In genomic region chr5:951940-952596, GRCh38 we compare ENCODE assay signal across 16 cellular contexts. TPM values are rescaled to one million over a fixed set of nuclear protein-coding genes. Genes with fewer than 3 reads are reported as not detected.
DNase-seq lines count a peak whose midpoint lies in the region; ATAC-seq and TF ChIP-seq lines count a peak whose summit lies in the region.
"Had no signal": no experiment of that assay in that cellular context is flagged by ENCODE, and none has a peak within 500 bp of the region (broad histone marks: within the 10 kb centered on the region; RNA-seq: fewer than 3 reads in every experiment).

No MANE protein-coding gene starts in this region.

- no peaks in the 10 kb centered on the region for H4K20me1 ChIP-seq in H9 (ENCODE audit: control insufficient read depth, insufficient read depth, insufficient read length)

- no peak overlapping the region for H3K56ac ChIP-seq in H9 (ENCODE audit: insufficient read length, low read depth, low read length)

- no peak overlapping the region for H2BK20ac ChIP-seq in H9 (ENCODE audit: low read depth, low read length, poor library complexity, severe bottlenecking)

- H3K4me3 Mint-ChIP-seq in H9 = no peak overlapping the region
- H3K4me3 Mint-ChIP-seq: B cell; CD8-positive, alpha-beta T cell had no signal

- H3K4me1 ChIP-seq in right atrium auricular region (peaks cover 0 to 11% of the 10 kb centered on the region in 2 donors), neuronal stem cell (ENCODE audit: control insufficient read depth in 2 of 2, insufficient read depth in 1 of 2, low read depth in 1 of 2, low read length in 2 of 2) (peaks cover 8 to 11% of the 10 kb centered on the region in 2 donors), H9 (ENCODE audit: insufficient read depth, low read length) (no peaks in the 10 kb centered on the region)

- no peak overlapping the region for H3K27ac ChIP-seq in right atrium auricular region
- H3K27ac ChIP-seq in neuronal stem cell (replicated peaks; ENCODE audit: low read length) = no peak overlapping the region
- no peak overlapping the region for H3K27ac ChIP-seq in H9 (ENCODE audit: insufficient read length, low read depth, low read length)
- H3K27ac ChIP-seq: BLaER1 treated with 17β-estradiol and CSF1 and Interleukin-3, amounts not matched to agents 10 nM and 100 nM had no signal

- intact Hi-C loops in cardiac septum (cut with DNase I) = no loop called here

- H3K18ac ChIP-seq in neuronal stem cell (ENCODE audit: low read length) = peak overlapping the region; percentile 57
- no peak overlapping the region for H3K18ac ChIP-seq in H9 (ENCODE audit: insufficient read length, low read depth, low read length)

- no peak overlapping the region for H3K4me3 ChIP-seq in right atrium auricular region
- H3K4me3 ChIP-seq in neuronal stem cell (ENCODE audit: low read length in 2 of 2) = no peak overlapping the region
- H3K4me3 ChIP-seq: BLaER1 treated with 17β-estradiol and CSF1 and Interleukin-3, amounts not matched to agents 10 nM and 100 nM had no signal

- H4K91ac ChIP-seq in neuronal stem cell (ENCODE audit: low read depth, low read length, poor library complexity) (no peak overlapping the region), H9 (ENCODE audit: insufficient read length, low read depth, low read length) (no peak overlapping the region)

- no peaks in the 10 kb centered on the region for H3K36me3 ChIP-seq in right atrium auricular region
- no peaks in the 10 kb centered on the region for H3K36me3 ChIP-seq in neuronal stem cell (replicated peaks in 1 of 2; ENCODE audit: control insufficient read depth in 2 of 2, insufficient read depth in 2 of 2, low read length in 2 of 2)
- H3K36me3 ChIP-seq: BLaER1 treated with 17β-estradiol and CSF1 and Interleukin-3, amounts not matched to agents 10 nM and 100 nM had no signal

- H3K9ac ChIP-seq in neuronal stem cell (ENCODE audit: low read depth, low read length, poor library complexity) = no peak overlapping the region
- no peak overlapping the region for H3K9ac ChIP-seq in H9 (ENCODE audit: extremely low read depth, insufficient read length, low read length)
- H3K9ac ChIP-seq: BLaER1 treated with 17β-estradiol and CSF1 and Interleukin-3, amounts not matched to agents 10 nM and 100 nM had no signal

- H3K23ac ChIP-seq in neuronal stem cell (ENCODE audit: low read depth, low read length, poor library complexity) (peak overlapping the region; percentile 6), H9 (ENCODE audit: insufficient read length, low read depth, low read length) (no peak overlapping the region)

- H3K14ac ChIP-seq in neuronal stem cell (ENCODE audit: low read length) (peak overlapping the region; percentile 33), H9 (ENCODE audit: insufficient read depth, low read length) (no peak overlapping the region)

- no peaks in the 10 kb centered on the region for H3K79me2 ChIP-seq in H9 (ENCODE audit: insufficient read depth, low read length)

- no peak for ATAC-seq in HG03457 (IDR thresholded peaks at IDR 0.05; ENCODE audit: unreplicated experiment)
- ATAC-seq: CD8-positive, alpha-beta T cell had no signal

- peak; percentile 60 for DNase-seq in cardiac septum (ENCODE audit: low spot score)
- DNase-seq in right atrium auricular region (ENCODE audit: low spot score) = no peak
- peak; percentile 11 for DNase-seq in iPS-NIHi11 (ENCODE audit: low spot score)
- no peak for DNase-seq in neuronal stem cell (ENCODE audit: low spot score)
- no peak for DNase-seq in DMS53 treated with DMSO at 0.1 percent for 48 hours (lab: John Stamatoyannopoulos, UW; ENCODE audit: unreplicated experiment)
- no peak for DNase-seq in H9
- DNase-seq: Calu3; CD8-positive, alpha-beta T cell; DND-41; EL; GOT3; HCEC 1CT; KG1 had no signal

- no peak overlapping the region for H4K8ac ChIP-seq in neuronal stem cell (ENCODE audit: low read depth, low read length)
- H4K8ac ChIP-seq in H9 (replicated peaks; ENCODE audit: insufficient read length, low read depth, low read length) = no peak overlapping the region

- no peak overlapping the region for H3K27ac Mint-ChIP-seq in H9
- H3K27ac Mint-ChIP-seq: B cell; CD8-positive, alpha-beta T cell had no signal

- H2BK12ac ChIP-seq in neuronal stem cell (ENCODE audit: low read length) (peak overlapping the region; percentile 26), H9 (ENCODE audit: insufficient read length, low read depth, low read length) (no peak overlapping the region)

- peak overlapping the region; percentile 81 for H2BK15ac ChIP-seq in neuronal stem cell (ENCODE audit: low read length)
- H2BK15ac ChIP-seq in H9 (ENCODE audit: low read depth, low read length) = no peak overlapping the region

- no peak overlapping the region for H2AK5ac ChIP-seq in neuronal stem cell (ENCODE audit: low read depth, low read length)
- no peak overlapping the region for H2AK5ac ChIP-seq in H9 (ENCODE audit: insufficient read length, low read length)

- peaks cover 0 to 16% of the 10 kb centered on the region in 2 donors for H3K9me3 ChIP-seq in right atrium auricular region
- peaks cover 2 to 12% of the 10 kb centered on the region in 2 donors for H3K9me3 ChIP-seq in neuronal stem cell (replicated peaks in 1 of 2; ENCODE audit: control insufficient read depth in 2 of 2, insufficient read depth in 1 of 2, low read depth in 1 of 2, low read length in 2 of 2)
- H3K9me3 ChIP-seq in H9 (ENCODE audit: control insufficient read depth, low read depth, low read length) = no peaks in the 10 kb centered on the region

- peaks cover 13% of the 10 kb centered on the region for H3K27me3 Mint-ChIP-seq in H9 (ENCODE audit: low read depth)

- no peak for TF ChIP-seq CTCF in right atrium auricular region (IDR thresholded peaks at IDR 0.05)
- TF ChIP-seq CTCF in H9 (conservative IDR thresholded peaks at IDR 0.05) = no peak

- no peaks in the 10 kb centered on the region for H3K23me2 ChIP-seq in H9 (ENCODE audit: insufficient read length, low read depth, low read length, poor library complexity, severe bottlenecking)

- H3K36me3 Mint-ChIP-seq in H9 (ENCODE audit: insufficient read depth in 1 of 3, low read depth in 3 of 3) = no peaks in the 10 kb centered on the region
- H3K36me3 Mint-ChIP-seq: CD8-positive, alpha-beta T cell had no signal

- H2AFZ ChIP-seq in neuronal stem cell (ENCODE audit: low read length) (no peak overlapping the region), H9 (ENCODE audit: low read length) (no peak overlapping the region)

- no peak overlapping the region for H3T11ph ChIP-seq in H9 (ENCODE audit: low read length)

- no peak overlapping the region for H4K5ac ChIP-seq in H9 (ENCODE audit: insufficient read length, low read depth, low read length)

- H3K27me3 ChIP-seq in right atrium auricular region (no peaks in the 10 kb centered on the region), neuronal stem cell (ENCODE audit: control insufficient read depth in 3 of 3, insufficient read depth in 3 of 3, low read depth in 1 of 3, low read length in 3 of 3) (peaks cover 0 to 3% (median 0%) of the 10 kb centered on the region in 3 experiments), H9 (ENCODE audit: insufficient read depth, low read length) (no peaks in the 10 kb centered on the region)

- H3K9me3 Mint-ChIP-seq in H9 = peaks cover 5% of the 10 kb centered on the region in 2 experiments; a peak in 4 of 5 replicates
- H3K9me3 Mint-ChIP-seq: CD8-positive, alpha-beta T cell had no signal

- no peak overlapping the region for H3K4ac ChIP-seq in neuronal stem cell (ENCODE audit: low read length)
- H3K4ac ChIP-seq in H9 (ENCODE audit: low read depth, low read length) = no peak overlapping the region

- no CpG with 5 or more reads among the region's 16 CpGs for WGBS in neuronal stem cell (ENCODE audit: extremely low coverage in 2 of 2, insufficient read length in 2 of 2, insufficient replicate concordance in 1 of 2), 2 donors
- WGBS in H9 (ENCODE audit: extremely low coverage, insufficient read length, low lambda C conversion rate) = no CpG with 5 or more reads among the region's 16 CpGs

- H3K79me1 ChIP-seq in neuronal stem cell (ENCODE audit: low read depth, low read length) (no peaks in the 10 kb centered on the region), H9 (ENCODE audit: insufficient read depth, low read depth, low read length, poor library complexity, severe bottlenecking) (no peaks in the 10 kb centered on the region)

- H3K4me1 Mint-ChIP-seq in H9 = 0 out of 4 replicates have a peak, but pooled peaks cover 0 to 2% of the 10 kb centered on the region in 2 experiments
- H3K4me1 Mint-ChIP-seq: B cell had no signal

- H2BK5ac ChIP-seq in neuronal stem cell (ENCODE audit: low read length) (peak overlapping the region; percentile 40), H9 (ENCODE audit: insufficient read length, low read length) (no peak overlapping the region)

- H2BK120ac ChIP-seq in neuronal stem cell (ENCODE audit: low read depth, low read length) (no peak overlapping the region), H9 (ENCODE audit: low read depth, low read length, poor library complexity, severe bottlenecking) (no peak overlapping the region)

- H3K4me2 ChIP-seq in neuronal stem cell (ENCODE audit: insufficient read depth, low read length, poor library complexity, severe bottlenecking) = no peak overlapping the region
- no peak overlapping the region for H3K4me2 ChIP-seq in H9 (ENCODE audit: insufficient read depth, insufficient read length, low read length)
- H3K4me2 ChIP-seq: BLaER1 treated with 17β-estradiol and CSF1 and Interleukin-3, amounts not matched to agents 10 nM and 100 nM had no signal

RNA-seq across cellular contexts. Expression of gene NKD2, which starts 56.5 kb away (rescaled TPM):
- total RNA-seq in cardiac septum = 3.6 TPM
- total RNA-seq in right atrium auricular region = 1 to 10 TPM; 2.4 to 2.8 TPM
- polyA plus RNA-seq in neuronal stem cell (2013, experiment 1 of 2) = 11.1 TPM
- polyA plus RNA-seq in neuronal stem cell (2013, experiment 2 of 2) = 11.1 TPM
- 7.3 and 7.7 TPM in 2 replicates for total RNA-seq in H9 (2021)

RNA-seq across cellular contexts. Expression of gene TRIP13, which starts 59.4 kb away (rescaled TPM):
- 0.57 TPM for total RNA-seq in cardiac septum
- under 1 TPM; 0.20 to 0.93 TPM for total RNA-seq in right atrium auricular region
- polyA plus RNA-seq in neuronal stem cell (2013, experiment 1 of 2) = 24.6 TPM
- polyA plus RNA-seq in neuronal stem cell (2013, experiment 2 of 2) = 25.7 TPM
- total RNA-seq in H9 (2021) = 40.6 and 42.6 TPM in 2 replicates

RNA-seq across cellular contexts. Expression of gene BRD9, which starts 59.5 kb away (rescaled TPM):
- total RNA-seq in cardiac septum = 25.9 TPM
- 10 to 100 TPM; 15.0 to 16.1 TPM for total RNA-seq in right atrium auricular region
- 31.5 TPM for polyA plus RNA-seq in neuronal stem cell (2013, experiment 1 of 2)
- polyA plus RNA-seq in neuronal stem cell (2013, experiment 2 of 2) = 31.0 TPM
- 67.4 and 70.5 TPM in 2 replicates for total RNA-seq in H9 (2021)

Comparison
In these comparisons a context has a peak if more than half of its experiments do, and no peak if none do; other contexts are left out.
1. DNase-seq: peak in cardiac septum (single experiment) and iPS-NIHi11 (single experiment); none in right atrium auricular region (single experiment), neuronal stem cell (single experiment), DMS53 treated with DMSO at 0.1 percent for 48 hours (single experiment) and H9 (single experiment).
2. RNA of gene TRIP13, which starts 59.4 kb away (total RNA-seq): 40.6 to 42.6 TPM in H9; 0.20 to 0.93 TPM in right atrium auricular region and 0.57 TPM in cardiac septum (single experiment); every median in the first group is over 10 times any median in the second.